Comparison of ENCODE assay signal across 8 cellular contexts in the genomic region with DNA sequence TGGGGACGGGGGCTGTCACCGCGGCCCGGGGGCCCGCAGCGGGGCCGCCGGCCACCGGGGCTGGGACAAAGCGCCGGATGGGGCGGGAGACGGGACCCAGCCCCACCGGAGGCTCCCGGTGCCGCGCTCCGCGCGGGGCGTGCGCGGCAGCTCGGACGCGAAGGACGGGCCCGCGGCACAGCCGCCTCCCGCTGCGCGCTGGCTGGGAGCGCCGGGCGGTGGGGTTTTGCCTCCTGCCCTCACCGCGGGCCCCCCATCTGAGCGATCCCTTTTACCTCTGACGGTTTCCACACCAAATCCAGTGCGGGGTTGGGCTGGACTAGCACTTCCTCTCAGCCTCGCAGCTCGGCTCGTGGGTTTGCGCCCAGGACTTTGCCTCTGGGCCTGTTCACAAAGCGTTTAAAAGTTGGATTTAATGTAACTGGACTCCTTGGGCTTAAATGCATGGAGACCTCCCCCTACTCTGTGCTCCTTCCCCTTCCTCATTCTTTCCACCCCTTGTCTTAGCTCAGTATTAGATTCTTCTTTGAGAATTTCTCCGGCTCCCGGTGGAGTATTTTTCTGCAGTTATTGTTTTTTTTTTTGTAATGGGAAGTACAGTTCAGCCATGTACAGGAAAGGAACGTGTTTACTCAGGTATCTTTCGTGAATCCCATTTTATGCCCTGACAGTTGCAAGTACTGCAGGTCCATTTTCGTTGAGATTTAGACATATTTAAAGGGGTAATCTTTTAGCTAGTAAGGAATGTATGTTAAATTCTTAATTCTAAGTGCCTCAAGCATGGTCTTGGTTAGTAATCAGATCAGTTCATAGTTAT. TPM values are rescaled to one million over a fixed set of nuclear protein-coding genes. Genes with fewer than 3 reads are reported as not detected.
DNase-seq lines count a peak whose midpoint lies in the region; ATAC-seq and TF ChIP-seq lines count a peak whose summit lies in the region.

No MANE protein-coding gene starts in this region.

- peaks cover 5% of the 10 kb centered on the region for H3K36me3 Mint-ChIP-seq in activated B cell treated with CpG ODN at 0.5 μM for 24 hours (ENCODE audit: low read depth)
- peaks cover 20% of the 10 kb centered on the region for H3K36me3 Mint-ChIP-seq in stimulated activated effector memory CD8-positive, alpha-beta T cell treated with anti-CD3 and anti-CD28 coated beads, Interleukin-12 subunit alpha, Interleukin-12 subunit beta, amount 100 ng/mL, for 72 hours

- H3K4me1 ChIP-seq in lung (ENCODE audit: control insufficient read depth in 2 of 2, insufficient read depth in 2 of 2, low read length in 2 of 2): peaks cover 0 to 10% of the 10 kb centered on the region in 2 donors

- no peaks in the 10 kb centered on the region for H3K9me3 ChIP-seq in lung (ENCODE audit: control insufficient read depth in 2 of 2, insufficient read depth in 1 of 2, low read length in 1 of 2)

- ATAC-seq in HG02870 (IDR thresholded peaks at IDR 0.05; ENCODE audit: unreplicated experiment) (peak; percentile 29), activated B cell treated with CpG ODN at 0.5 μM for 24 hours (ENCODE audit: low read depth) (peak; percentile 38), lung (ENCODE audit: insufficient read depth, low FRiP score) (no peak)
- ATAC-seq in stimulated activated effector memory CD8-positive, alpha-beta T cell treated with anti-CD3 and anti-CD28 coated beads, Interleukin-12 subunit alpha, Interleukin-12 subunit beta, amount 100 ng/mL, for 72 hours: peak; percentile 70

- TF ChIP-seq CTCF in GM12875 (IDR thresholded peaks at IDR 0.05; ENCODE audit: borderline replicate concordance, insufficient read depth, low read depth, low read length) (no peak), activated B cell treated with CpG ODN at 0.5 μM for 24 hours (IDR thresholded peaks at IDR 0.05) (no peak), lung (IDR thresholded peaks at IDR 0.05; ENCODE audit: control extremely low read depth, extremely low read depth) (no peak)

- H3K4me3 Mint-ChIP-seq in activated B cell treated with CpG ODN at 0.5 μM for 24 hours: peak overlapping the region; percentile 92
- H3K4me3 Mint-ChIP-seq in stimulated activated effector memory CD8-positive, alpha-beta T cell treated with anti-CD3 and anti-CD28 coated beads, Interleukin-12 subunit alpha, Interleukin-12 subunit beta, amount 100 ng/mL, for 72 hours: peak overlapping the region; percentile 93

- H3K27ac Mint-ChIP-seq in activated B cell treated with CpG ODN at 0.5 μM for 24 hours: peak overlapping the region; percentile 68
- H3K27ac Mint-ChIP-seq in stimulated activated effector memory CD8-positive, alpha-beta T cell treated with anti-CD3 and anti-CD28 coated beads, Interleukin-12 subunit alpha, Interleukin-12 subunit beta, amount 100 ng/mL, for 72 hours: peak overlapping the region; percentile 50

- intact Hi-C loops in activated B cell treated with CpG ODN at 0.5 μM for 24 hours (cut with micrococcal nuclease): loop anchor here (1.0 to 5.0 kb wide), 5 partner anchors 246 to 1810 kb away; a partner anchor contains a TSS

- DNase-seq in 8988T (peak; percentile 41), NCI-H2029 (lab: John Stamatoyannopoulos, UW) (peak; percentile 45), activated B cell treated with CpG ODN at 0.5 μM for 24 hours (peak; percentile 55), lung (ENCODE audit: low spot score) (peak; percentile 54)
- peak; percentile 3 for DNase-seq in effector CD8-positive, alpha-beta T cell (lab: John Stamatoyannopoulos, UW)
- peak; percentile 42 to 69 for DNase-seq in stimulated activated effector memory CD8-positive, alpha-beta T cell treated with anti-CD3 and anti-CD28 coated beads, Interleukin-12 subunit alpha, Interleukin-12 subunit beta, amount 100 ng/mL, for 72 hours (ENCODE audit: low spot score in 2 of 2)

- H3K9me3 Mint-ChIP-seq in activated B cell treated with CpG ODN at 0.5 μM for 24 hours: no peaks in the 10 kb centered on the region
- H3K9me3 Mint-ChIP-seq in stimulated activated effector memory CD8-positive, alpha-beta T cell treated with anti-CD3 and anti-CD28 coated beads, Interleukin-12 subunit alpha, Interleukin-12 subunit beta, amount 100 ng/mL, for 72 hours: no peaks in the 10 kb centered on the region

- POLR2A ChIA-PET in activated B cell treated with CpG ODN at 0.5 μM for 24 hours (lab: Charles Lee): interaction anchor here (0.6 to 1.0 kb wide), 4 partner anchors 108 to 637 kb away, joined by 3 to 14 read pairs (median 4); no protein-coding TSS in a partner anchor

- CTCF ChIA-PET in activated B cell treated with CpG ODN at 0.5 μM for 24 hours (lab: Charles Lee): interaction anchor here (1.2 to 1.7 kb wide), 2 partner anchors 12 kb away, joined by 3 read pairs; no protein-coding TSS in a partner anchor

- peak overlapping the region; percentile 99 to 100 for H3K27ac ChIP-seq in lung (ENCODE audit: low read depth in 1 of 2, low read length in 1 of 2)

- H3K4me3 ChIP-seq in GM12875 (ENCODE audit: low read depth, low read length) (peak overlapping the region; percentile 59), lung (peak overlapping the region; percentile 81)

- H3K36me3 ChIP-seq in lung (ENCODE audit: control insufficient read depth in 2 of 2, insufficient read depth in 2 of 2, low read length in 2 of 2): no peaks in the 10 kb centered on the region

- peaks cover 19% of the 10 kb centered on the region for H3K27me3 Mint-ChIP-seq in activated B cell treated with CpG ODN at 0.5 μM for 24 hours

- peaks cover 14% of the 10 kb centered on the region for H3K4me1 Mint-ChIP-seq in activated B cell treated with CpG ODN at 0.5 μM for 24 hours
- peaks cover 27% of the 10 kb centered on the region for H3K4me1 Mint-ChIP-seq in stimulated activated effector memory CD8-positive, alpha-beta T cell treated with anti-CD3 and anti-CD28 coated beads, Interleukin-12 subunit alpha, Interleukin-12 subunit beta, amount 100 ng/mL, for 72 hours

- no peaks in the 10 kb centered on the region for H3K27me3 ChIP-seq in lung (ENCODE audit: control insufficient read depth, insufficient read depth)

- whole genome bisulfite sequencing in lung, 2 donors: 1% methylated on average over 47 to 51 of the region's 51 CpGs

RNA-seq across cellular contexts. Expression of a gene that starts 0.7 kb away (rescaled TPM):
- 3.2 and 5.3 TPM in 2 replicates for total RNA-seq in activated B cell treated with CpG ODN at 0.5 μM for 24 hours
- 10 to 100 TPM; 48.9 to 60.9 TPM for total RNA-seq in lung
- polyA plus RNA-seq in lung: 10 to 100 TPM; 20.7 to 28.4 TPM

Comparison
In these comparisons a context has a peak if more than half of its experiments do, and no peak if none do; other contexts are left out.
1. DNase-seq: peak in every context shown above with its lines; median percentile 56 in stimulated activated effector memory CD8-positive, alpha-beta T cell treated with anti-CD3 and anti-CD28 coated beads, Interleukin-12 subunit alpha, Interleukin-12 subunit beta, amount 100 ng/mL, for 72 hours; 55 in activated B cell treated with CpG ODN at 0.5 μM for 24 hours; 54 in lung; 45 in NCI-H2029; 41 in 8988T; 3 in effector CD8-positive, alpha-beta T cell.